In the genomic region with DNA sequence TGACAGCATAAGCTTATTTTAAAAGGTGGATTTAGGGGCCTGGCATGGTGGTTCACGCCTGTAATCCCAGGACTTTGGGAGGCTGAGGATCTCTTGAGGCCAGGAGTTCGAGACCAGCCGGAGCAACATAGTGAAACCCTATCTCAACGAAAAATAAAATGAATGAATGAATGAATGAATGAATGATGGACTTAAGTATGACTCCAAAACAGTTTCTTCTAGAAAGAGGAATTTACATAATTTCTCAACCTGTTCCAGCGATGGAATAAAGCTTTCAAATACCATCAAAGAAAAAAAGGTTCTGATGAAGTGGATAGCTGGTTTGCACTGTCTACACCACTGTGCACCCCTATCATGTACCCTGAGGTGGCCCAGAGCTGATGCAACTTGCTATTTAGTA, we compare ENCODE assay signal across 24 cellular contexts. TPM values are rescaled to one million over a fixed set of nuclear protein-coding genes. Genes with fewer than 3 reads are reported as not detected.
DNase-seq lines count a peak whose midpoint lies in the region; ATAC-seq, FAIRE-seq and TF ChIP-seq lines count a peak whose summit lies in the region.
"Had no signal": no experiment of that assay in that cellular context is flagged by ENCODE, and none has a peak within 500 bp of the region (broad histone marks: within the 10 kb centered on the region; RNA-seq: fewer than 3 reads in every experiment).

No MANE protein-coding gene starts in this region.

- TF ChIP-seq RAD21 in GM12878 (IDR thresholded peaks at IDR 0.05; ENCODE audit: insufficient read depth, low read depth, low read length), result no peak

- ATAC-seq in GM12878 (no peak), SK-N-SH treated with all-trans-retinoic acid at 6 μM for 48 hours (no peak)

- no peak overlapping the region for H3K4me2 ChIP-seq in GM12878 (ENCODE audit: control insufficient read depth, insufficient read depth)
- H3K4me2 ChIP-seq in parathyroid adenoma (ENCODE audit: low read length), result no peak overlapping the region
- H3K4me2 ChIP-seq: BLaER1 had no signal

- H3K9me3 ChIP-seq in GM12878 (replicated peaks; ENCODE audit: control insufficient read depth, insufficient read depth, low read length) (no peaks in the 10 kb centered on the region), parathyroid adenoma (ENCODE audit: control insufficient read depth, low read length) (no peaks in the 10 kb centered on the region), SJCRH30 (replicated peaks) (no peaks in the 10 kb centered on the region)
- H3K9me3 ChIP-seq: BE2C, BLaER1 had no signal

- BruUV-seq in GM12878 (replicated peaks; lab: Mats Ljungman, UMichigan), result no TSS peak

- H3K9ac ChIP-seq in GM12878 (ENCODE audit: control insufficient read depth, insufficient read depth, low read length) (no peak overlapping the region), parathyroid adenoma (no peak overlapping the region)
- H3K9ac ChIP-seq: BLaER1 had no signal

- no peak for TF ChIP-seq EP300 in GM12878 (IDR thresholded peaks at IDR 0.05; ENCODE audit: borderline replicate concordance in 1 of 2, control insufficient read depth in 1 of 2, low read depth in 2 of 2, low read length in 2 of 2)

- H3K36me3 ChIP-seq in GM12878 (ENCODE audit: control insufficient read depth in 2 of 2, insufficient read depth in 2 of 2, low read length in 1 of 2) (no peaks in the 10 kb centered on the region), parathyroid adenoma (ENCODE audit: control insufficient read depth, insufficient read depth, low read length) (no peaks in the 10 kb centered on the region), SJCRH30 (no peaks in the 10 kb centered on the region)
- H3K36me3 ChIP-seq: BE2C, BLaER1 had no signal

- RAD21 ChIA-PET in GM12878 (lab: Charles Lee; ENCODE audit: unreplicated experiment), result interaction anchor here (0.6 to 1.9 kb wide), 5 partner anchors 13 to 172 kb away, joined by 3 to 6 read pairs (median 4); partner anchors contain the start of gene RBSN

- H3K79me2 ChIP-seq in GM12878 (ENCODE audit: control insufficient read depth, insufficient read depth, low read length), result no peaks in the 10 kb centered on the region
- H3K79me2 ChIP-seq in parathyroid adenoma, result no peaks in the 10 kb centered on the region

- H2AFZ ChIP-seq in GM12878 (ENCODE audit: control insufficient read depth, low read depth, low read length) (no peak overlapping the region), parathyroid adenoma (peak overlapping the region; percentile 71)

- in situ Hi-C loops in GM12878 (cut with MboI), result no loop called here

- no peak for FAIRE-seq in GM12878 (lab: Jason Lieb, UNC)
- FAIRE-seq: A204.1, GM12891, GM19239 had no signal

- H3K4me3 ChIP-seq in GM12878, result no peak overlapping the region
- H3K4me3 ChIP-seq in parathyroid adenoma (ENCODE audit: low read depth, low read length), result no peak overlapping the region
- H3K4me3 ChIP-seq in SJCRH30, result no peak overlapping the region
- H3K4me3 ChIP-seq: BLaER1 had no signal

- no peak for DNase-seq in GM12878 (ENCODE audit: low read depth, low spot score)
- no peak for DNase-seq in SJCRH30
- DNase-seq: 8988T; ACHN; BE2C; C1 segment of cervical spinal cord; CD4-positive, alpha-beta memory T cell; CD4-positive, CD25-positive, alpha-beta regulatory T cell; CD8-positive, alpha-beta memory T cell; COR-L47; DMS 273 treated with DMSO at 0.1 percent for 48 hours; DMS153; DMS53; DMS79; DND-41; EL; GDM1 had no signal

- 61% methylated on average over 5 of the region's 5 CpGs for WGBS in GM12878 (ENCODE audit: insufficient coverage, insufficient replicate concordance, low lambda C conversion rate, missing lambda C conversion rate)

- POLR2A ChIA-PET in GM12878 (lab: Charles Lee), result interaction anchor here (1.1 kb wide), 1 partner anchor 10 kb away, joined by 3 read pairs; no protein-coding TSS in a partner anchor

- H3K4me1 ChIP-seq in GM12878 (ENCODE audit: control insufficient read depth, insufficient read depth, low read length) (no peaks in the 10 kb centered on the region), parathyroid adenoma (peaks cover 18% of the 10 kb centered on the region), SJCRH30 (no peaks in the 10 kb centered on the region)
- H3K4me1 ChIP-seq: BE2C had no signal

- peak overlapping the region; percentile 44 for H3K27ac ChIP-seq in VCaP
- no peak overlapping the region for H3K27ac ChIP-seq in GM12878 (ENCODE audit: control insufficient read depth, insufficient read depth)
- H3K27ac ChIP-seq in parathyroid adenoma, result peak overlapping the region; percentile 72
- H3K27ac ChIP-seq in SJCRH30, result no peak overlapping the region
- H3K27ac ChIP-seq: BLaER1 had no signal

- H3K27me3 ChIP-seq in GM12878 (replicated peaks in 1 of 2; ENCODE audit: control insufficient read depth in 2 of 2, insufficient read depth in 2 of 2, low read length in 1 of 2), result no peaks in the 10 kb centered on the region
- H3K27me3 ChIP-seq in parathyroid adenoma (ENCODE audit: control insufficient read depth, insufficient read depth, low read length), result no peaks in the 10 kb centered on the region
- H3K27me3 ChIP-seq in SJCRH30, result peaks cover 10% of the 10 kb centered on the region; the same call in 1 of the 2 replicates
- H3K27me3 ChIP-seq: BE2C, BLaER1 had no signal

- no peak for TF ChIP-seq CTCF in VCaP (conservative IDR thresholded peaks at IDR 0.05)
- TF ChIP-seq CTCF in GM12878 (IDR thresholded peaks at IDR 0.05 in 2 of 3, conservative IDR thresholded peaks at IDR 0.05 in 1 of 3; ENCODE audit: control insufficient read depth in 2 of 3, extremely low read depth in 1 of 3, insufficient read depth in 1 of 3, low read depth in 3 of 3, low read length in 3 of 3), result no peak
- TF ChIP-seq CTCF in parathyroid adenoma (IDR thresholded peaks at IDR 0.05), result no peak

- SMC1A ChIA-PET in GM12878 (lab: Charles Lee; ENCODE audit: uncharacterized antibody, unreplicated experiment), result interaction anchor here (0.6 to 2.8 kb wide), 12 partner anchors 13 to 478 kb away, joined by 3 to 11 read pairs (median 3); no protein-coding TSS in a partner anchor

- TF ChIP-seq POLR2A in GM12878 (IDR thresholded peaks at IDR 0.05; ENCODE audit: low read depth, low read length), result no peak

- intact Hi-C loops in GM12878 (cut with micrococcal nuclease; ENCODE audit: unreplicated experiment), result loop anchor here (5.0 to 10.0 kb wide), 2 partner anchors 90 to 277 kb away; partner anchors contain the start of gene CAPN7

- H4K20me1 ChIP-seq in GM12878 (ENCODE audit: control insufficient read depth, insufficient read depth), result no peaks in the 10 kb centered on the region
- H4K20me1 ChIP-seq: BLaER1 had no signal

- CTCF ChIA-PET in GM12878 (lab: Yijun Ruan, JAX), result interaction anchor here (0.6 to 2.7 kb wide), 18 partner anchors 20 to 478 kb away, joined by 3 to 12 read pairs (median 4); no protein-coding TSS in a partner anchor

TF ChIP-seq in GM12878, 131 proteins besides CTCF, POLR2A, EP300 and RAD21:
- 0 out of 2 replicates have a peak, but pooled peaks have one; percentile 36 for TF ChIP-seq ZNF24 (IDR thresholded peaks at IDR 0.05)
- TF ChIP-seq RCOR1 (conservative IDR thresholded peaks at IDR 0.05; ENCODE audit: low read depth, low read length), result no peak
- TF ChIP-seq, protein P1, sequence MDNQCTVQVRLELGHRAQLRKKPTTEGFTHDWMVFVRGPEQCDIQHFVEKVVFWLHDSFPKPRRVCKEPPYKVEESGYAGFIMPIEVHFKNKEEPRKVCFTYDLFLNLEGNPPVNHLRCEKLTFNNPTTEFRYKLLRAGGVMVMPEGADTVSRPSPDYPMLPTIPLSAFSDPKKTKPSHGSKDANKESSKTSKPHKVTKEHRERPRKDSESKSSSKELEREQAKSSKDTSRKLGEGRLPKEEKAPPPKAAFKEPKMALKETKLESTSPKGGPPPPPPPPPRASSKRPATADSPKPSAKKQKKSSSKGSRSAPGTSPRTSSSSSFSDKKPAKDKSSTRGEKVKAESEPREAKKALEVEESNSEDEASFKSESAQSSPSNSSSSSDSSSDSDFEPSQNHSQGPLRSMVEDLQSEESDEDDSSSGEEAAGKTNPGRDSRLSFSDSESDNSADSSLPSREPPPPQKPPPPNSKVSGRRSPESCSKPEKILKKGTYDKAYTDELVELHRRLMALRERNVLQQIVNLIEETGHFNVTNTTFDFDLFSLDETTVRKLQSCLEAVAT (IDR thresholded peaks at IDR 0.05), result no peak

TF ChIP-seq in SK-N-SH treated with all-trans-retinoic acid at 6 μM for 48 hours, 23 proteins besides CTCF, POLR2A, EP300 and RAD21 (continues in another document):
- TF ChIP-seq SNAI2 (CRISPR knock-in tag; IDR thresholded peaks at IDR 0.05) (no peak), ZNF565 (CRISPR knock-in tag; conservative IDR thresholded peaks at IDR 0.05; ENCODE audit: low read depth) (no peak), ARNTL (CRISPR knock-in tag; IDR thresholded peaks at IDR 0.05; ENCODE audit: borderline replicate concordance, low read depth) (no peak)

RNA-seq across cellular contexts. Expression of gene NR2C2, which starts 20.1 kb away (rescaled TPM):
- total RNA-seq in GM12878 (2013; cell fraction: nucleolus; rRNA removed), result 159 and 163 TPM in 2 replicates
- total RNA-seq in GM12878 (2014; rRNA removed), result 22.8 and 23.2 TPM in 2 replicates
- 16.9 and 18.0 TPM in 2 replicates for total RNA-seq in GM12878 (2014; rRNA removed; fragmentation: Illumina TruSeq; extraction: Trizol)
- total RNA-seq in GM12878 (2021), result 28.2 and 30.3 TPM in 2 replicates
- 8.9 TPM for polyA plus RNA-seq in GM12878 (2011; ENCODE audit: low read depth)
- 18.6 and 20.3 TPM in 2 replicates for polyA plus RNA-seq in GM12878 (2011; rRNA removed)
- 12.8 and 14.0 TPM in 2 replicates for polyA plus RNA-seq in GM12878 (2011; cell fraction: cytosol; rRNA removed)
- polyA plus RNA-seq in GM12878 (2011; cell fraction: nucleus; rRNA removed), result 85.1 and 85.9 TPM in 2 replicates
- polyA plus RNA-seq in GM12878 (2012), result 12.6 and 14.3 TPM in 2 replicates
- polyA plus RNA-seq in GM12878 (2014; fragmentation: Illumina TruSeq; extraction: Trizol), result 19.7 and 22.1 TPM in 2 replicates
- 1 to 10 TPM; 2.7 to 4.5 TPM for polyA plus RNA-seq in GM12878 (2014; fragmentation: Nextera tagmentation; extraction: Ambion mirVana)
- polyA plus RNA-seq in GM12878 (2014; rRNA removed), result 16.8 and 21.2 TPM in 2 replicates
- 10 to 100 TPM in 1 of 2 experiments, 1 to 10 TPM in 1; 7.3 to 16.1 TPM for polyA plus RNA-seq in GM12878 (2016; fragmentation: Nextera tagmentation; extraction: Ambion mirVana)
- 34.5 and 35.7 TPM in 2 replicates for polyA minus RNA-seq in GM12878 (2011; rRNA and poly(A)+ RNA removed)
- polyA minus RNA-seq in GM12878 (2011; cell fraction: cytosol; rRNA and poly(A)+ RNA removed), result 10.7 and 18.3 TPM in 2 replicates
- 37.5 and 70.9 TPM in 2 replicates for polyA minus RNA-seq in GM12878 (2011; cell fraction: nucleus; rRNA and poly(A)+ RNA removed)
- total RNA-seq in SJCRH30 (2014; rRNA removed; shearing (Covaris generic)), result 27.0 and 27.2 TPM in 2 replicates

Comparison
In these comparisons a context has a peak if more than half of its experiments do, and no peak if none do; other contexts are left out.
1. H3K27ac ChIP-seq: peak in VCaP (single experiment) and parathyroid adenoma (single experiment); none in GM12878 (single experiment) and SJCRH30 (single experiment).